In the genomic region with DNA sequence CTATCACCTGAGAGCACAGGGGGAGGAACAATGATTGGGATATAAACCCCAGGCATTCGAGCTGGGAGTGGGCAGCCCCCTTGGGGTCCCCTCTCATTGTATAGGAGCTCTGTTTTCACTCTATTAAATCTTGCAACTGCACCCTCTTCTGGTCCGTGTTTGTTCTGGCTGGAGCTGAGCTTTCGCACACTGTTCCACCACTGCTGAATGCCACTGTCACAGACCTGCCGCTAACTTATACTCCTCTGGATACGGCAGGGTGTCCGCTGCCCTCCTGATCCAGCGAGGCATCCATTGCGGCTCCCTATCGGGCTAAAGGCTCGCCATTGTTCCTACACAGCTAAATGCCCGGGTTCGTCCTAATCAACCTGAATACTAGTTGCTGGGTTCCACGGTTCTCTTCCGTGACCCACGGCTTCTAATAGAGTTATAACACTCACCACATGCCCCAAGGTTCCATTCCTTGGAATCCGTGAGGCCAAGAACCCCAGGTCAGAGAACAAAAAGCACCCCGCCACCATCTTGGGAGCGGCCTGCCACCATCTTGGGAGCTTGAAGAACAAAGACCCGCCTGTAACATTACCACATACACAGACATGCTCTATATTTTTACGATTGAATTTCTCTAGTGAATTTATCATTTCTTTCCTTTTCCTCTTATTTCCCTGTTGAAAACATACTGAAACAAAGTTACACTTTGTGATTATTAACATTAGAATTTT, we compare ENCODE assay signal across 1 cellular context.
TF ChIP-seq lines count a peak whose summit lies in the region.

No MANE protein-coding gene starts in this region.

TF ChIP-seq in WTC11, 78 proteins besides CTCF, POLR2A, EP300 and RAD21:
- TF ChIP-seq CREM (CRISPR knock-in tag; IDR thresholded peaks at IDR 0.05) (no peak), ZMAT4 (CRISPR knock-in tag; IDR thresholded peaks at IDR 0.05) (no peak), CREB1 (CRISPR knock-in tag; IDR thresholded peaks at IDR 0.05) (no peak), HMGA2 (CRISPR knock-in tag; IDR thresholded peaks at IDR 0.05) (no peak), ZSCAN18 (CRISPR knock-in tag; IDR thresholded peaks at IDR 0.05) (no peak), TCF7 (CRISPR knock-in tag; IDR thresholded peaks at IDR 0.05; ENCODE audit: low read depth) (no peak), STAT6 (CRISPR knock-in tag; conservative IDR thresholded peaks at IDR 0.05; ENCODE audit: low read depth) (no peak), FOXK1 (CRISPR knock-in tag; IDR thresholded peaks at IDR 0.05) (no peak), ZNF416 (CRISPR knock-in tag; IDR thresholded peaks at IDR 0.05) (no peak), RELA (CRISPR knock-in tag; IDR thresholded peaks at IDR 0.05; ENCODE audit: borderline replicate concordance) (no peak), GABPB1 (CRISPR knock-in tag; IDR thresholded peaks at IDR 0.05) (no peak), TP53 (CRISPR knock-in tag; IDR thresholded peaks at IDR 0.05) (no peak), ZNF423 (CRISPR knock-in tag; IDR thresholded peaks at IDR 0.05) (no peak)
- TF ChIP-seq, protein P1, sequence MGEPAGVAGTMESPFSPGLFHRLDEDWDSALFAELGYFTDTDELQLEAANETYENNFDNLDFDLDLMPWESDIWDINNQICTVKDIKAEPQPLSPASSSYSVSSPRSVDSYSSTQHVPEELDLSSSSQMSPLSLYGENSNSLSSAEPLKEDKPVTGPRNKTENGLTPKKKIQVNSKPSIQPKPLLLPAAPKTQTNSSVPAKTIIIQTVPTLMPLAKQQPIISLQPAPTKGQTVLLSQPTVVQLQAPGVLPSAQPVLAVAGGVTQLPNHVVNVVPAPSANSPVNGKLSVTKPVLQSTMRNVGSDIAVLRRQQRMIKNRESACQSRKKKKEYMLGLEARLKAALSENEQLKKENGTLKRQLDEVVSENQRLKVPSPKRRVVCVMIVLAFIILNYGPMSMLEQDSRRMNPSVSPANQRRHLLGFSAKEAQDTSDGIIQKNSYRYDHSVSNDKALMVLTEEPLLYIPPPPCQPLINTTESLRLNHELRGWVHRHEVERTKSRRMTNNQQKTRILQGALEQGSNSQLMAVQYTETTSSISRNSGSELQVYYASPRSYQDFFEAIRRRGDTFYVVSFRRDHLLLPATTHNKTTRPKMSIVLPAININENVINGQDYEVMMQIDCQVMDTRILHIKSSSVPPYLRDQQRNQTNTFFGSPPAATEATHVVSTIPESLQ (CRISPR knock-in tag; IDR thresholded peaks at IDR 0.05) = no peak
- TF ChIP-seq, protein P2, sequence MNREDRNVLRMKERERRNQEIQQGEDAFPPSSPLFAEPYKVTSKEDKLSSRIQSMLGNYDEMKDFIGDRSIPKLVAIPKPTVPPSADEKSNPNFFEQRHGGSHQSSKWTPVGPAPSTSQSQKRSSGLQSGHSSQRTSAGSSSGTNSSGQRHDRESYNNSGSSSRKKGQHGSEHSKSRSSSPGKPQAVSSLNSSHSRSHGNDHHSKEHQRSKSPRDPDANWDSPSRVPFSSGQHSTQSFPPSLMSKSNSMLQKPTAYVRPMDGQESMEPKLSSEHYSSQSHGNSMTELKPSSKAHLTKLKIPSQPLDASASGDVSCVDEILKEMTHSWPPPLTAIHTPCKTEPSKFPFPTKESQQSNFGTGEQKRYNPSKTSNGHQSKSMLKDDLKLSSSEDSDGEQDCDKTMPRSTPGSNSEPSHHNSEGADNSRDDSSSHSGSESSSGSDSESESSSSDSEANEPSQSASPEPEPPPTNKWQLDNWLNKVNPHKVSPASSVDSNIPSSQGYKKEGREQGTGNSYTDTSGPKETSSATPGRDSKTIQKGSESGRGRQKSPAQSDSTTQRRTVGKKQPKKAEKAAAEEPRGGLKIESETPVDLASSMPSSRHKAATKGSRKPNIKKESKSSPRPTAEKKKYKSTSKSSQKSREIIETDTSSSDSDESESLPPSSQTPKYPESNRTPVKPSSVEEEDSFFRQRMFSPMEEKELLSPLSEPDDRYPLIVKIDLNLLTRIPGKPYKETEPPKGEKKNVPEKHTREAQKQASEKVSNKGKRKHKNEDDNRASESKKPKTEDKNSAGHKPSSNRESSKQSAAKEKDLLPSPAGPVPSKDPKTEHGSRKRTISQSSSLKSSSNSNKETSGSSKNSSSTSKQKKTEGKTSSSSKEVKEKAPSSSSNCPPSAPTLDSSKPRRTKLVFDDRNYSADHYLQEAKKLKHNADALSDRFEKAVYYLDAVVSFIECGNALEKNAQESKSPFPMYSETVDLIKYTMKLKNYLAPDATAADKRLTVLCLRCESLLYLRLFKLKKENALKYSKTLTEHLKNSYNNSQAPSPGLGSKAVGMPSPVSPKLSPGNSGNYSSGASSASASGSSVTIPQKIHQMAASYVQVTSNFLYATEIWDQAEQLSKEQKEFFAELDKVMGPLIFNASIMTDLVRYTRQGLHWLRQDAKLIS (CRISPR knock-in tag; IDR thresholded peaks at IDR 0.05; ENCODE audit: borderline replicate concordance) = no peak
